In genomic region chr14:103910984-103911383, GRCh38 we compare ENCODE assay signal across 15 cellular contexts. TPM values are rescaled to one million over a fixed set of nuclear protein-coding genes. Genes with fewer than 3 reads are reported as not detected.
DNase-seq lines count a peak whose midpoint lies in the region; ATAC-seq and TF ChIP-seq lines count a peak whose summit lies in the region.
"Had no signal": no experiment of that assay in that cellular context is flagged by ENCODE, and none has a peak within 500 bp of the region (broad histone marks: within the 10 kb centered on the region; RNA-seq: fewer than 3 reads in every experiment).

No MANE protein-coding gene starts in this region.

- peaks cover 28% of the 10 kb centered on the region; the same call in 2 of the 3 replicates for H3K36me3 Mint-ChIP-seq in GM23338 (ENCODE audit: low read depth)

- no peak for DNase-seq in cardiac muscle cell (ENCODE audit: low read depth in 1 of 2, low spot score in 1 of 2)
- DNase-seq in cardiac septum (ENCODE audit: low spot score), result no peak
- no peak for DNase-seq in GM23338 (ENCODE audit: low spot score)
- peak; percentile 41 for DNase-seq in spleen
- DNase-seq in activated CD8-positive, alpha-beta memory T cell treated with anti-CD3 and anti-CD28 coated beads for 24 hours, result no peak
- DNase-seq in activated T-cell treated with anti-CD3 and anti-CD28 coated beads for 4 hours, result no peak
- DNase-seq in T-helper 9 cell, result no peak

- WGBS in spleen, 5 donors, result 76 to 90% (median 79%) methylated on average over 5 to 6 of the region's 6 CpGs

- H3K36me3 ChIP-seq in cardiac muscle cell (peaks cover 30% of the 10 kb centered on the region), GM23338 (ENCODE audit: insufficient read depth) (peaks cover 17% of the 10 kb centered on the region), spleen (peaks cover 0 to 66% (median 43%) of the 10 kb centered on the region in 6 donors)

- H3K79me2 ChIP-seq in GM23338 (replicated peaks; ENCODE audit: insufficient read depth), result peaks cover 9% of the 10 kb centered on the region; the same call in 1 of the 2 replicates

- intact Hi-C loops in cardiac septum (cut with DNase I), result loop anchor here (1.0 to 5.0 kb wide), 2 partner anchors 103 to 339 kb away; no protein-coding TSS in a partner anchor
- intact Hi-C loops in spleen (cut with DNase I; ENCODE audit: low total_unique reads), result loop anchor here (5.0 to 10.0 kb wide), 2 partner anchors 104 to 336 kb away; no protein-coding TSS in a partner anchor

- H2AFZ ChIP-seq in GM23338, result no peak overlapping the region

- no peaks in the 10 kb centered on the region for H3K9me3 ChIP-seq in cardiac muscle cell (ENCODE audit: low read depth)
- no peaks in the 10 kb centered on the region for H3K9me3 ChIP-seq in spleen
- H3K9me3 ChIP-seq: BLaER1 treated with 17β-estradiol and CSF1 and Interleukin-3, amounts not matched to agents 10 nM and 100 nM had no signal

- H4K20me1 ChIP-seq in GM23338 (replicated peaks; ENCODE audit: insufficient read depth), result 0 out of 2 replicates have a peak, but pooled peaks cover 9% of the 10 kb centered on the region

- ATAC-seq in GM23338, result no peak

- H3K4me3 Mint-ChIP-seq in GM23338, result no peak overlapping the region

- no peak for TF ChIP-seq POLR2A in spleen (IDR thresholded peaks at IDR 0.05)

- peaks cover 2% of the 10 kb centered on the region for H3K27me3 Mint-ChIP-seq in GM23338 (ENCODE audit: insufficient read depth, low read depth, poor library complexity)
- H3K27me3 Mint-ChIP-seq: CD4-positive, alpha-beta memory T cell had no signal

- 0 out of 2 replicates have a peak, but pooled peaks cover 6% of the 10 kb centered on the region for H3F3A ChIP-seq in GM23338 (replicated peaks; ENCODE audit: low read depth)

- H3K4me1 Mint-ChIP-seq in GM23338, result peaks cover 6% of the 10 kb centered on the region

- no peak overlapping the region for H3K4me3 ChIP-seq in cardiac muscle cell
- no peak overlapping the region for H3K4me3 ChIP-seq in GM23338
- no peak overlapping the region for H3K4me3 ChIP-seq in spleen

- no peaks in the 10 kb centered on the region for H3K9me2 ChIP-seq in GM23338 (ENCODE audit: insufficient read depth)

- H3K9me3 Mint-ChIP-seq in GM23338, result no peaks in the 10 kb centered on the region
- H3K9me3 Mint-ChIP-seq: CD4-positive, alpha-beta memory T cell had no signal

- no peaks in the 10 kb centered on the region for H3K27me3 ChIP-seq in cardiac muscle cell
- no peaks in the 10 kb centered on the region for H3K27me3 ChIP-seq in GM23338 (ENCODE audit: insufficient read depth)
- no peaks in the 10 kb centered on the region for H3K27me3 ChIP-seq in spleen (replicated peaks in 1 of 7)
- H3K27me3 ChIP-seq: BLaER1 treated with 17β-estradiol and CSF1 and Interleukin-3, amounts not matched to agents 10 nM and 100 nM had no signal

- no peak overlapping the region for H3K4me2 ChIP-seq in GM23338
- H3K4me2 ChIP-seq: KMS-11 had no signal

- H3K4me1 ChIP-seq in cardiac muscle cell (ENCODE audit: low read depth) (peaks cover 6% of the 10 kb centered on the region), GM23338 (ENCODE audit: insufficient read depth) (peaks cover 4% of the 10 kb centered on the region; the same call in 1 of the 2 replicates), spleen (peaks cover 8 to 23% (median 11%) of the 10 kb centered on the region in 6 donors)

- H3K27ac ChIP-seq in cardiac muscle cell, result peak overlapping the region; percentile 61
- 0 out of 2 replicates have a peak overlapping the region, but pooled peaks have one; percentile 19 for H3K27ac ChIP-seq in GM23338 (ENCODE audit: low read depth)
- peak overlapping the region; percentile 47 for H3K27ac ChIP-seq in VCaP
- H3K27ac ChIP-seq in spleen, result no peak overlapping the region
- H3K27ac ChIP-seq: BLaER1 treated with 17β-estradiol and CSF1 and Interleukin-3, amounts not matched to agents 10 nM and 100 nM; KMS-11 had no signal

- no peak overlapping the region for H3K27ac Mint-ChIP-seq in GM23338

- TF ChIP-seq CTCF in cardiac muscle cell (IDR thresholded peaks at IDR 0.05; ENCODE audit: low read depth, low read length), result no peak
- TF ChIP-seq CTCF in GM23338 (conservative IDR thresholded peaks at IDR 0.05; ENCODE audit: low read depth in 2 of 2), result no peak
- TF ChIP-seq CTCF in VCaP (conservative IDR thresholded peaks at IDR 0.05), result no peak
- TF ChIP-seq CTCF in spleen (IDR thresholded peaks at IDR 0.05 in 8 of 11, conservative IDR thresholded peaks at IDR 0.05 in 3 of 11), result no peak

TF ChIP-seq in GM23338, 12 proteins besides CTCF, POLR2A, EP300 and RAD21:
- TF ChIP-seq EZH2phosphoT487 (IDR thresholded peaks at IDR 0.05; ENCODE audit: unreplicated experiment) (no peak), ZNF331 (CRISPR knock-in tag; IDR thresholded peaks at IDR 0.05; ENCODE audit: low read depth) (no peak), ZNF114 (CRISPR knock-in tag; IDR thresholded peaks at IDR 0.05) (no peak), POLR2AphosphoS5 (IDR thresholded peaks at IDR 0.05; ENCODE audit: low read depth) (no peak), ETS1 (IDR thresholded peaks at IDR 0.05) (no peak), CREB1 (CRISPR knock-in tag; IDR thresholded peaks at IDR 0.05; ENCODE audit: low read depth) (no peak), JUNB (IDR thresholded peaks at IDR 0.05; ENCODE audit: unreplicated experiment) (no peak), NANOG (IDR thresholded peaks at IDR 0.05; ENCODE audit: borderline replicate concordance) (no peak), EZH2 (IDR thresholded peaks at IDR 0.05; ENCODE audit: low read depth, unreplicated experiment) (no peak)
- TF ChIP-seq, protein P1, sequence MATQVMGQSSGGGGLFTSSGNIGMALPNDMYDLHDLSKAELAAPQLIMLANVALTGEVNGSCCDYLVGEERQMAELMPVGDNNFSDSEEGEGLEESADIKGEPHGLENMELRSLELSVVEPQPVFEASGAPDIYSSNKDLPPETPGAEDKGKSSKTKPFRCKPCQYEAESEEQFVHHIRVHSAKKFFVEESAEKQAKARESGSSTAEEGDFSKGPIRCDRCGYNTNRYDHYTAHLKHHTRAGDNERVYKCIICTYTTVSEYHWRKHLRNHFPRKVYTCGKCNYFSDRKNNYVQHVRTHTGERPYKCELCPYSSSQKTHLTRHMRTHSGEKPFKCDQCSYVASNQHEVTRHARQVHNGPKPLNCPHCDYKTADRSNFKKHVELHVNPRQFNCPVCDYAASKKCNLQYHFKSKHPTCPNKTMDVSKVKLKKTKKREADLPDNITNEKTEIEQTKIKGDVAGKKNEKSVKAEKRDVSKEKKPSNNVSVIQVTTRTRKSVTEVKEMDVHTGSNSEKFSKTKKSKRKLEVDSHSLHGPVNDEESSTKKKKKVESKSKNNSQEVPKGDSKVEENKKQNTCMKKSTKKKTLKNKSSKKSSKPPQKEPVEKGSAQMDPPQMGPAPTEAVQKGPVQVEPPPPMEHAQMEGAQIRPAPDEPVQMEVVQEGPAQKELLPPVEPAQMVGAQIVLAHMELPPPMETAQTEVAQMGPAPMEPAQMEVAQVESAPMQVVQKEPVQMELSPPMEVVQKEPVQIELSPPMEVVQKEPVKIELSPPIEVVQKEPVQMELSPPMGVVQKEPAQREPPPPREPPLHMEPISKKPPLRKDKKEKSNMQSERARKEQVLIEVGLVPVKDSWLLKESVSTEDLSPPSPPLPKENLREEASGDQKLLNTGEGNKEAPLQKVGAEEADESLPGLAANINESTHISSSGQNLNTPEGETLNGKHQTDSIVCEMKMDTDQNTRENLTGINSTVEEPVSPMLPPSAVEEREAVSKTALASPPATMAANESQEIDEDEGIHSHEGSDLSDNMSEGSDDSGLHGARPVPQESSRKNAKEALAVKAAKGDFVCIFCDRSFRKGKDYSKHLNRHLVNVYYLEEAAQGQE (IDR thresholded peaks at IDR 0.05; ENCODE audit: unreplicated experiment), result no peak

RNA-seq across cellular contexts. Expression of gene TDRD9, which starts 17.3 kb away (rescaled TPM):
- total RNA-seq in cardiac muscle cell (not detected in 2 replicates), cardiac septum (3.3 TPM), spleen (10 to 100 TPM in 2 of 7 donors, 1 to 10 TPM in 5; 1.4 to 18.7 (median 8.8) TPM)
- polyA plus RNA-seq in cardiac muscle cell (0.31 TPM in 1 of 2 replicates, not detected in the other), GM23338 (2016; fragmentation: Nextera tagmentation; extraction: Ambion mirVana) (0.24 TPM in 1 of 2 replicates, not detected in the other), spleen (1 to 10 TPM in 2 of 3 donors, under 1 TPM in 1; 0.70 to 3.8 (median 3.1) TPM)
- not detected in 2 replicates for total RNA-seq in GM23338 (2014; rRNA removed; shearing (Covaris generic))
- total RNA-seq: A172, H1, NCI-H460 had no signal
- polyA plus RNA-seq: H1 had no signal

RNA-seq across cellular contexts. Expression of gene RD3L, which starts 31.3 kb away (rescaled TPM):
- 0.18 and 0.35 TPM in 2 replicates for total RNA-seq in cardiac muscle cell
- 0.46 and 0.49 TPM in 2 replicates for polyA plus RNA-seq in cardiac muscle cell
- 13.1 TPM for total RNA-seq in cardiac septum
- not detected in 2 replicates for total RNA-seq in GM23338 (2014; rRNA removed; shearing (Covaris generic))
- polyA plus RNA-seq in GM23338 (2016; fragmentation: Nextera tagmentation; extraction: Ambion mirVana), result not detected in 2 replicates
- not detected for total RNA-seq in spleen
- polyA plus RNA-seq in spleen, result not detected
- total RNA-seq: A172; CD4-positive, alpha-beta memory T cell; H1; IMR-90; NCI-H460 had no signal
- polyA plus RNA-seq: CD4-positive, alpha-beta memory T cell; H1; IMR-90 had no signal

Comparison
In these comparisons a context has a peak if more than half of its experiments do, and no peak if none do; other contexts are left out.
1. H3K27ac ChIP-seq: peak in cardiac muscle cell (single experiment), GM23338 (single experiment) and VCaP (single experiment); none in spleen (0 of 8).